Comparison of ENCODE assay signal across 1 cellular context in genomic region chr20:61718361-61718760, GRCh38.
TF ChIP-seq lines count a peak whose summit lies in the region.

No MANE protein-coding gene starts in this region.

TF ChIP-seq in HepG2, 621 proteins besides CTCF, POLR2A, EP300 and RAD21:
- no peak for TF ChIP-seq ZNF564 (CRISPR knock-in tag; IDR thresholded peaks at IDR 0.05)
- no peak for TF ChIP-seq ZNF260 (CRISPR knock-in tag; IDR thresholded peaks at IDR 0.05; ENCODE audit: borderline replicate concordance, low read depth)
- TF ChIP-seq ZSCAN21 (CRISPR knock-in tag; IDR thresholded peaks at IDR 0.05; ENCODE audit: borderline replicate concordance), result no peak
- TF ChIP-seq CREM (IDR thresholded peaks at IDR 0.05), result no peak
- no peak for TF ChIP-seq CREM (CRISPR knock-in tag; IDR thresholded peaks at IDR 0.05)
- no peak for TF ChIP-seq GTF2F1 (IDR thresholded peaks at IDR 0.05; ENCODE audit: low read length)
- no peak for TF ChIP-seq ZMYM2 (CRISPR knock-in tag; IDR thresholded peaks at IDR 0.05)
- no peak for TF ChIP-seq SAFB2 (CRISPR knock-in tag; IDR thresholded peaks at IDR 0.05; ENCODE audit: borderline replicate concordance, low read depth)
- no peak for TF ChIP-seq CHD4 (IDR thresholded peaks at IDR 0.05; ENCODE audit: borderline replicate concordance, low read length)
- no peak for TF ChIP-seq SRY (CRISPR knock-in tag; IDR thresholded peaks at IDR 0.05)
- no peak for TF ChIP-seq ZNF572 (CRISPR knock-in tag; IDR thresholded peaks at IDR 0.05)
- TF ChIP-seq ZFP37 (CRISPR knock-in tag; IDR thresholded peaks at IDR 0.05; ENCODE audit: borderline replicate concordance), result no peak
- no peak for TF ChIP-seq CBX5 (CRISPR knock-in tag; IDR thresholded peaks at IDR 0.05; ENCODE audit: borderline replicate concordance)
